In the genomic region with DNA sequence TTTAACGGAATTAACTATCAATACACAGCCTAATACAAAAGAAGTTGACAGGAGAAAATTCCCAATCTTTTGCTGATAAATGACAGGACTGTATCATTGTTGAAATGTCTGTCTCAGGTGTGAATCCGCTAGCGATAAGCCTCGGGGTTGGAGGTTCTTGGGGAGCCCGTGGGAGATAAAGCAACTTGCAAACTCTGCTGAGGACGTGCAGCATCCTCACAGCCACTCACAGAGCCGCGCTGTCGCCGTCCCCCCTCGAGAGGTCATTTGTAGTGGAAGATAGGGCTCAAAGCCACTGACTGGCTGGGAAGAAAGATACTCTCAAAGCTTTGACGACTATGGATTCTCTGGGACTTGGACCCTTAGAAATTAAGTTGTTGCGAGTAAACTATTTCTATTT, we compare ENCODE assay signal across 14 cellular contexts. TPM values are rescaled to one million over a fixed set of nuclear protein-coding genes. Genes with fewer than 3 reads are reported as not detected.
DNase-seq lines count a peak whose midpoint lies in the region; ATAC-seq and TF ChIP-seq lines count a peak whose summit lies in the region.
"Had no signal": no experiment of that assay in that cellular context is flagged by ENCODE, and none has a peak within 500 bp of the region (broad histone marks: within the 10 kb centered on the region; RNA-seq: fewer than 3 reads in every experiment).

No MANE protein-coding gene starts in this region.

- TF ChIP-seq CTCF in neural crest cell (conservative IDR thresholded peaks at IDR 0.05) (no peak), spleen (IDR thresholded peaks at IDR 0.05 in 8 of 11, conservative IDR thresholded peaks at IDR 0.05 in 3 of 11) (no peak)

- H3K36me3 Mint-ChIP-seq in activated naive CD8-positive, alpha-beta T cell treated with anti-CD3 and anti-CD28 coated beads for 36 hours: peaks cover 10% of the 10 kb centered on the region
- peaks cover 7% of the 10 kb centered on the region for H3K36me3 Mint-ChIP-seq in activated naive CD8-positive, alpha-beta T cell treated with anti-CD3 and anti-CD28 coated beads, Interleukin-2, amount 50 U/mL, for 24 hours (ENCODE audit: low read depth)
- peaks cover 14% of the 10 kb centered on the region for H3K36me3 Mint-ChIP-seq in neural crest cell (ENCODE audit: low read depth)

- peak overlapping the region; percentile 15 for H3K27ac Mint-ChIP-seq in activated naive CD8-positive, alpha-beta T cell treated with anti-CD3 and anti-CD28 coated beads for 36 hours
- no peak overlapping the region for H3K27ac Mint-ChIP-seq in activated naive CD8-positive, alpha-beta T cell treated with anti-CD3 and anti-CD28 coated beads, Interleukin-2, amount 50 U/mL, for 24 hours
- peak overlapping the region; percentile 36 for H3K27ac Mint-ChIP-seq in neural crest cell (ENCODE audit: unreplicated experiment)
- H3K27ac Mint-ChIP-seq: CD4-positive, CD25-positive, alpha-beta regulatory T cell had no signal

- intact Hi-C loops in spleen (cut with DNase I; ENCODE audit: low total_unique reads): no loop called here

- no peaks in the 10 kb centered on the region for H3K9me3 ChIP-seq in spleen
- H3K9me3 ChIP-seq: BLaER1 treated with 17β-estradiol and CSF1 and Interleukin-3, amounts not matched to agents 10 nM and 100 nM had no signal

- no peak for ATAC-seq in activated naive CD8-positive, alpha-beta T cell treated with anti-CD3 and anti-CD28 coated beads, Interleukin-2, amount 50 U/mL, for 24 hours

- H3K4me3 ChIP-seq in spleen: no peak overlapping the region
- H3K4me3 ChIP-seq: BLaER1 treated with 17β-estradiol and CSF1 and Interleukin-3, amounts not matched to agents 10 nM and 100 nM had no signal

- no peaks in the 10 kb centered on the region for H3K27me3 ChIP-seq in layer of hippocampus (ENCODE audit: control insufficient read depth, insufficient read depth, low read length)
- no peaks in the 10 kb centered on the region for H3K27me3 ChIP-seq in spleen (replicated peaks in 1 of 7)
- H3K27me3 ChIP-seq: BLaER1 treated with 17β-estradiol and CSF1 and Interleukin-3, amounts not matched to agents 10 nM and 100 nM had no signal

- no peaks in the 10 kb centered on the region for H3K9me3 Mint-ChIP-seq in activated naive CD8-positive, alpha-beta T cell treated with anti-CD3 and anti-CD28 coated beads for 36 hours
- no peaks in the 10 kb centered on the region for H3K9me3 Mint-ChIP-seq in activated naive CD8-positive, alpha-beta T cell treated with anti-CD3 and anti-CD28 coated beads, Interleukin-2, amount 50 U/mL, for 24 hours
- no peaks in the 10 kb centered on the region for H3K9me3 Mint-ChIP-seq in neural crest cell
- H3K9me3 Mint-ChIP-seq: CD4-positive, CD25-positive, alpha-beta regulatory T cell; H9 had no signal

- WGBS in spleen, 5 donors: 92 to 96% (median 95%) methylated on average over 13 of the region's 13 CpGs

- no peak for DNase-seq in activated naive CD8-positive, alpha-beta T cell treated with anti-CD3 and anti-CD28 coated beads for 36 hours
- DNase-seq in activated naive CD8-positive, alpha-beta T cell treated with anti-CD3 and anti-CD28 coated beads, Interleukin-2, amount 50 U/mL, for 24 hours: no peak
- no peak for DNase-seq in neural crest cell (ENCODE audit: low read depth, low spot score)
- peak; percentile 46 for DNase-seq in spleen
- DNase-seq in activated CD4-positive, alpha-beta T cell treated with anti-CD3 and anti-CD28 coated beads for 1 hour: no peak
- no peak for DNase-seq in NCI-H526 treated with DMSO at 0.1 percent for 48 hours (lab: John Stamatoyannopoulos, UW)
- no peak for DNase-seq in AML-193 (lab: John Stamatoyannopoulos, UW)
- DNase-seq: 8988T; CD4-positive, CD25-positive, alpha-beta regulatory T cell; DMS 273 treated with DMSO at 0.1 percent for 48 hours; GOT3; H9 had no signal

- H3K27ac ChIP-seq in layer of hippocampus (ENCODE audit: low read depth, low read length) (peak overlapping the region; percentile 54), spleen (peak overlapping the region in 1 of 8 donors; percentile 83)
- H3K27ac ChIP-seq: BLaER1 treated with 17β-estradiol and CSF1 and Interleukin-3, amounts not matched to agents 10 nM and 100 nM had no signal

- H3K4me3 Mint-ChIP-seq in activated naive CD8-positive, alpha-beta T cell treated with anti-CD3 and anti-CD28 coated beads for 36 hours: no peak overlapping the region
- H3K4me3 Mint-ChIP-seq in activated naive CD8-positive, alpha-beta T cell treated with anti-CD3 and anti-CD28 coated beads, Interleukin-2, amount 50 U/mL, for 24 hours: no peak overlapping the region
- no peak overlapping the region for H3K4me3 Mint-ChIP-seq in neural crest cell
- H3K4me3 Mint-ChIP-seq: CD4-positive, CD25-positive, alpha-beta regulatory T cell; H9 had no signal

- H3K4me1 Mint-ChIP-seq in activated naive CD8-positive, alpha-beta T cell treated with anti-CD3 and anti-CD28 coated beads for 36 hours: no peaks in the 10 kb centered on the region
- H3K4me1 Mint-ChIP-seq in activated naive CD8-positive, alpha-beta T cell treated with anti-CD3 and anti-CD28 coated beads, Interleukin-2, amount 50 U/mL, for 24 hours: peaks cover 3% of the 10 kb centered on the region
- no peaks in the 10 kb centered on the region for H3K4me1 Mint-ChIP-seq in neural crest cell
- H3K4me1 Mint-ChIP-seq: H9 had no signal

- H3K27me3 Mint-ChIP-seq in activated naive CD8-positive, alpha-beta T cell treated with anti-CD3 and anti-CD28 coated beads for 36 hours: no peaks in the 10 kb centered on the region
- H3K27me3 Mint-ChIP-seq in activated naive CD8-positive, alpha-beta T cell treated with anti-CD3 and anti-CD28 coated beads, Interleukin-2, amount 50 U/mL, for 24 hours: no peaks in the 10 kb centered on the region
- no peaks in the 10 kb centered on the region for H3K27me3 Mint-ChIP-seq in neural crest cell (ENCODE audit: low read depth)
- H3K27me3 Mint-ChIP-seq: CD4-positive, CD25-positive, alpha-beta regulatory T cell had no signal

- H3K36me3 ChIP-seq in spleen: peaks cover 0 to 90% (median 53%) of the 10 kb centered on the region in 6 donors

- peaks cover 0 to 23% (median 19%) of the 10 kb centered on the region in 6 donors for H3K4me1 ChIP-seq in spleen
- H3K4me1 ChIP-seq: BLaER1 treated with 17β-estradiol and CSF1 and Interleukin-3, amounts not matched to agents 10 nM and 100 nM had no signal

- TF ChIP-seq POLR2A in spleen (IDR thresholded peaks at IDR 0.05): no peak

RNA-seq across cellular contexts. Expression of a gene that starts 17.0 kb away (rescaled TPM):
- 10 to 100 TPM; 55.6 to 57.0 TPM for total RNA-seq in activated naive CD8-positive, alpha-beta T cell treated with anti-CD3 and anti-CD28 coated beads for 36 hours
- total RNA-seq in neural crest cell: 37.9 and 40.7 TPM in 2 replicates
- total RNA-seq in spleen: 10 to 100 TPM; 47.6 to 71.4 (median 61.7) TPM
- polyA plus RNA-seq in spleen: 10 to 100 TPM; 32.3 to 50.4 (median 46.5) TPM

RNA-seq across cellular contexts. Expression of a gene that starts 25.6 kb away (rescaled TPM):
- total RNA-seq in activated naive CD8-positive, alpha-beta T cell treated with anti-CD3 and anti-CD28 coated beads for 36 hours: 10 to 100 TPM; 35.6 to 38.3 TPM
- total RNA-seq in neural crest cell: 19.4 and 23.7 TPM in 2 replicates
- total RNA-seq in spleen: 10 to 100 TPM; 23.6 to 30.6 (median 27.2) TPM
- 10 to 100 TPM in 1 of 3 donors, 1 to 10 TPM in 2; 7.9 to 11.0 (median 9.7) TPM for polyA plus RNA-seq in spleen
